In genomic region chr10:7433861-7434260, GRCh38 we compare ENCODE assay signal across 16 cellular contexts. TPM values are rescaled to one million over a fixed set of nuclear protein-coding genes. Genes with fewer than 3 reads are reported as not detected.
DNase-seq lines count a peak whose midpoint lies in the region; ATAC-seq, FAIRE-seq and TF ChIP-seq lines count a peak whose summit lies in the region.
"Had no signal": no experiment of that assay in that cellular context is flagged by ENCODE, and none has a peak within 500 bp of the region (broad histone marks: within the 10 kb centered on the region; RNA-seq: fewer than 3 reads in every experiment).

No MANE protein-coding gene starts in this region.

- H3K79me2 ChIP-seq in GM23338 (replicated peaks; ENCODE audit: insufficient read depth): no peaks in the 10 kb centered on the region

- peak overlapping the region; percentile 63 for H3K4me2 ChIP-seq in GM23338
- H3K4me2 ChIP-seq: KMS-11 had no signal

- no peaks in the 10 kb centered on the region for H3K27me3 ChIP-seq in GM23338 (ENCODE audit: insufficient read depth)
- no peaks in the 10 kb centered on the region for H3K27me3 ChIP-seq in SJCRH30
- no peaks in the 10 kb centered on the region for H3K27me3 ChIP-seq in neuron (ENCODE audit: insufficient read depth, low read length)

- H3K27ac Mint-ChIP-seq in GM23338 (no peak overlapping the region), glutamatergic neuron (ENCODE audit: unreplicated experiment) (peak overlapping the region; percentile 59)
- H3K27ac Mint-ChIP-seq: CD4-positive, alpha-beta T cell had no signal

- FAIRE-seq in RCC 7860 (lab: Jason Lieb, UNC): no peak
- FAIRE-seq: HepG2 had no signal

- H2AFZ ChIP-seq in GM23338: peak overlapping the region; percentile 2; the same call in 1 of the 2 replicates
- H2AFZ ChIP-seq in neuron (ENCODE audit: low read depth, low read length): peak overlapping the region; percentile 64

- no peak for TF ChIP-seq CTCF in GM23338 (conservative IDR thresholded peaks at IDR 0.05; ENCODE audit: low read depth in 2 of 2)
- no peak for TF ChIP-seq CTCF in glutamatergic neuron (IDR thresholded peaks at IDR 0.05; ENCODE audit: partially characterized antibody, unreplicated experiment)

- no peaks in the 10 kb centered on the region for H3F3A ChIP-seq in GM23338 (replicated peaks; ENCODE audit: low read depth)

- H3K9me3 Mint-ChIP-seq in GM23338: no peaks in the 10 kb centered on the region
- peaks cover 6% of the 10 kb centered on the region for H3K9me3 Mint-ChIP-seq in glutamatergic neuron (ENCODE audit: unreplicated experiment)
- H3K9me3 Mint-ChIP-seq: CD4-positive, alpha-beta T cell had no signal

- H3K4me1 ChIP-seq in GM23338 (ENCODE audit: insufficient read depth) (peaks cover 43% of the 10 kb centered on the region), SJCRH30 (no peaks in the 10 kb centered on the region), neuron (ENCODE audit: insufficient read depth, low read length) (peaks cover 12% of the 10 kb centered on the region)

- DNase-seq in GM23338 (ENCODE audit: low spot score) (no peak), SJCRH30 (no peak), glutamatergic neuron (no peak), NCI-H226 (no peak), RCC 7860 (ENCODE audit: low spot score) (no peak), activated gamma-delta T cell treated with Interleukin-2 at 50 U/mL for 16 hours (no peak)
- DNase-seq: CD4-positive, alpha-beta T cell; DND-41; MG63; NCI-H1694; NCI-H446 treated with DMSO at 0.1 percent for 48 hours; NCI-H82 had no signal

- ATAC-seq in GM23338 (no peak), GM21381 (IDR thresholded peaks at IDR 0.05; ENCODE audit: unreplicated experiment) (no peak)
- ATAC-seq: HepG2 had no signal

- H3K9me2 ChIP-seq in GM23338 (ENCODE audit: insufficient read depth): no peaks in the 10 kb centered on the region; the same call in 1 of the 2 replicates

- H3K4me3 ChIP-seq in GM23338: peak overlapping the region; percentile 31
- H3K4me3 ChIP-seq in SJCRH30: peak overlapping the region; percentile 39
- peak overlapping the region; percentile 22 for H3K4me3 ChIP-seq in neuron (ENCODE audit: low read length)
- H3K4me3 ChIP-seq: MG63 had no signal

- H3K36me3 ChIP-seq in GM23338 (ENCODE audit: insufficient read depth) (no peaks in the 10 kb centered on the region), SJCRH30 (no peaks in the 10 kb centered on the region), neuron (ENCODE audit: insufficient read depth, low read length) (no peaks in the 10 kb centered on the region)
- H3K36me3 ChIP-seq: MG63 had no signal

- 0 out of 3 replicates have a peak overlapping the region, but pooled peaks have one; percentile 49 for H3K4me3 Mint-ChIP-seq in GM23338
- no peak overlapping the region for H3K4me3 Mint-ChIP-seq in glutamatergic neuron (ENCODE audit: unreplicated experiment)
- H3K4me3 Mint-ChIP-seq: CD4-positive, alpha-beta T cell had no signal

- H3K9me3 ChIP-seq in SJCRH30 (replicated peaks) (no peaks in the 10 kb centered on the region), neuron (ENCODE audit: low read length) (no peaks in the 10 kb centered on the region)
- H3K9me3 ChIP-seq: MG63 had no signal

- H3K4me1 Mint-ChIP-seq in GM23338 (peaks cover 36% of the 10 kb centered on the region), glutamatergic neuron (ENCODE audit: low read depth, unreplicated experiment) (peaks cover 8% of the 10 kb centered on the region)

- H3K27ac ChIP-seq in GM23338 (ENCODE audit: low read depth): no peak overlapping the region
- no peak overlapping the region for H3K27ac ChIP-seq in SJCRH30
- H3K27ac ChIP-seq: KMS-11 had no signal

- no peaks in the 10 kb centered on the region for H4K20me1 ChIP-seq in GM23338 (replicated peaks; ENCODE audit: insufficient read depth)

- H3K27me3 Mint-ChIP-seq in GM23338 (ENCODE audit: insufficient read depth, low read depth, poor library complexity) (peaks cover 7% of the 10 kb centered on the region), glutamatergic neuron (ENCODE audit: unreplicated experiment) (peaks cover 1% of the 10 kb centered on the region)
- H3K27me3 Mint-ChIP-seq: CD4-positive, alpha-beta T cell had no signal

- H3K36me3 Mint-ChIP-seq in GM23338 (ENCODE audit: low read depth) (no peaks in the 10 kb centered on the region), glutamatergic neuron (ENCODE audit: unreplicated experiment) (peaks cover 5% of the 10 kb centered on the region)

TF ChIP-seq in GM23338, 12 proteins besides CTCF, POLR2A, EP300 and RAD21 (continues in another document):
- TF ChIP-seq ZNF114 (CRISPR knock-in tag; IDR thresholded peaks at IDR 0.05): no peak
- TF ChIP-seq ETS1 (IDR thresholded peaks at IDR 0.05): no peak
- TF ChIP-seq EZH2phosphoT487 (IDR thresholded peaks at IDR 0.05; ENCODE audit: unreplicated experiment): no peak
- no peak for TF ChIP-seq POLR2AphosphoS5 (IDR thresholded peaks at IDR 0.05; ENCODE audit: low read depth)
- no peak for TF ChIP-seq NANOG (IDR thresholded peaks at IDR 0.05; ENCODE audit: borderline replicate concordance)
- TF ChIP-seq ZNF331 (CRISPR knock-in tag; IDR thresholded peaks at IDR 0.05; ENCODE audit: low read depth): no peak
- TF ChIP-seq CREB1 (CRISPR knock-in tag; IDR thresholded peaks at IDR 0.05; ENCODE audit: low read depth): no peak
- no peak for TF ChIP-seq JUNB (IDR thresholded peaks at IDR 0.05; ENCODE audit: unreplicated experiment)
- no peak for TF ChIP-seq EZH2 (IDR thresholded peaks at IDR 0.05; ENCODE audit: low read depth, unreplicated experiment)
- no peak for TF ChIP-seq STAT1 (IDR thresholded peaks at IDR 0.05; ENCODE audit: unreplicated experiment)
- TF ChIP-seq REST (IDR thresholded peaks at IDR 0.05; ENCODE audit: unreplicated experiment): no peak

RNA-seq across cellular contexts. Expression of gene SFMBT2, which starts 23.0 kb away (rescaled TPM):
- 6.7 and 7.4 TPM in 2 replicates for total RNA-seq in GM23338 (2014; rRNA removed; shearing (Covaris generic))
- polyA plus RNA-seq in GM23338 (2016; fragmentation: Nextera tagmentation; extraction: Ambion mirVana): 2.7 and 2.9 TPM in 2 replicates
- 7.4 and 8.2 TPM in 2 replicates for total RNA-seq in SJCRH30 (2014; rRNA removed; shearing (Covaris generic))
- total RNA-seq in glutamatergic neuron (ENCODE audit: unreplicated experiment): 9.1 TPM
